ENCODE assay signal across 16 cellular contexts in the genomic region with DNA sequence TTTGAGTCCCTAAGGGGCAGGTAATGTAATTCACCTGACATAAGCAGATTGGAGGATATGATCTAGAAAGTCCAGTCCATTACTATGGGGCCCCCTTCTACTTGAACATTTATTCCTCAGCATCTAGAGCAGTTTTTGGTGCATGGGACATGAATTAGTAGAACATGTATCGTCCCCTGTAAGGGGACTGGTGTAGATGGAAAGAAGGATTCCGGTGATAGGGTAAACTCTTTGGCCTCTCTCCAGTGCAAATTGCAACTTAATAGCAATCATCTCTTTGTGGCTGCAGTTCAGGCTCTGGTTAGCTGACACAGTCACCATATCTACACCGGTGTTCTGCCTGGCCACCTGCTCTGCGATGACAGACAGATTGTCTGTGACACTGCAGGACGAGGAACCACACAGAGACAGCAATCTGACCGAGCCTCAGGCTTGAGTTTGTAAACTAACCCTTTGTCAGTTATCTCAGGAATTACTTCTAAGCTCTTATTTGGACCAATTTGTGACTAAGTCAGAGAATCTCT. TPM values are rescaled to one million over a fixed set of nuclear protein-coding genes. Genes with fewer than 3 reads are reported as not detected.
A peak's percentile ranks its signal among the peaks of the same experiment; 100 is the strongest.
DNase-seq lines count a peak whose midpoint lies in the region; ATAC-seq, FAIRE-seq and TF ChIP-seq lines count a peak whose summit lies in the region.
"Had no signal": no experiment of that assay in that cellular context is flagged by ENCODE, and none has a peak within 500 bp of the region (broad histone marks: within the 10 kb centered on the region; RNA-seq: fewer than 3 reads in every experiment).

No MANE protein-coding gene starts in this region.

- H3K79me2 ChIP-seq in OCI-LY7 (ENCODE audit: insufficient read depth, low read depth, low read length): no peaks in the 10 kb centered on the region
- H3K79me2 ChIP-seq: parathyroid adenoma had no signal

- peak; percentile 37 for FAIRE-seq in urothelium cell line (lab: Jason Lieb, UNC)

- no peak overlapping the region for H3K4me3 Mint-ChIP-seq in CD14-positive monocyte
- H3K4me3 Mint-ChIP-seq: mesothelial cell of epicardium, type B pancreatic cell had no signal

- DNase-seq in Right ventricle myocardium superior: no peak
- no peak for DNase-seq in right atrium auricular region (ENCODE audit: low spot score)
- DNase-seq in OCI-LY7 (ENCODE audit: low spot score): no peak
- peak in 2 of 3 donors; percentile 37 to 47 for DNase-seq in right cardiac atrium
- no peak for DNase-seq in urothelium cell line (ENCODE audit: low spot score)
- no peak for DNase-seq in stimulated activated CD4-positive, alpha-beta T cell treated with anti-CD3 and anti-CD28 coated beads, Interleukin-12 subunit alpha, Interleukin-12 subunit beta, amount 100 ng/mL, for 4 hours
- no peak for DNase-seq in CD14-positive monocyte (ENCODE audit: low spot score)
- DNase-seq: activated naive CD4-positive, alpha-beta T cell; effector memory CD4-positive, alpha-beta T cell; stimulated activated CD4-positive, alpha-beta T cell treated with anti-CD3 and anti-CD28 coated beads, Interleukin-1b, Interleukin-23, amount 100 ng/mL, for 48 hours; stimulated activated CD8-positive, alpha-beta memory T cell treated with anti-CD3 and anti-CD28 coated beads, Interleukin-4, amount 100 ng/mL, for 48 hours had no signal

- H4K20me1 ChIP-seq in OCI-LY7 (ENCODE audit: insufficient read depth, low read length): no peaks in the 10 kb centered on the region

- ATAC-seq in Right ventricle myocardium superior (ENCODE audit: poor library complexity) (peak; percentile 39), right cardiac atrium (peak in 1 of 2 donors; percentile 34), HG03280 (IDR thresholded peaks at IDR 0.05; ENCODE audit: unreplicated experiment) (no peak)

- peaks cover 0 to 2% (median 0%) of the 10 kb centered on the region in 7 donors for H3K9me3 Mint-ChIP-seq in CD14-positive monocyte
- H3K9me3 Mint-ChIP-seq: mesothelial cell of epicardium, type B pancreatic cell had no signal

- intact Hi-C loops in Right ventricle myocardium superior (cut with DNase I) (loop anchor here (10.0 kb wide), 1 partner anchor 86 kb away; no protein-coding TSS in a partner anchor), OCI-LY7 (cut with micrococcal nuclease; ENCODE audit: unreplicated experiment) (no loop called here), right cardiac atrium (cut with DNase I) (loop anchor here in 1 of 4 donors (10.0 kb wide), 1 partner anchor 96 kb away; no protein-coding TSS in a partner anchor), CD14-positive monocyte (cut with micrococcal nuclease) (loop anchor here in 1 of 2 donors (10.0 kb wide), 1 partner anchor 96 kb away; no protein-coding TSS in a partner anchor)

- H3K27me3 ChIP-seq in right atrium auricular region (no peaks in the 10 kb centered on the region), right cardiac atrium (ENCODE audit: control insufficient read depth, insufficient read depth) (no peaks in the 10 kb centered on the region)
- H3K27me3 ChIP-seq: breast epithelium had no signal

- peaks cover 52% of the 10 kb centered on the region for H3K4me1 Mint-ChIP-seq in CD14-positive monocyte

- H3K9me3 ChIP-seq in right atrium auricular region (no peaks in the 10 kb centered on the region), OCI-LY7 (ENCODE audit: low read length) (no peaks in the 10 kb centered on the region), right cardiac atrium (ENCODE audit: control insufficient read depth, low read length) (no peaks in the 10 kb centered on the region)
- H3K9me3 ChIP-seq: breast epithelium had no signal

- H3K27ac ChIP-seq in right atrium auricular region (no peak overlapping the region), OCI-LY7 (ENCODE audit: low read depth, low read length, poor library complexity, severe bottlenecking) (no peak overlapping the region), right cardiac atrium (ENCODE audit: low read length) (no peak overlapping the region)
- H3K27ac ChIP-seq: breast epithelium, parathyroid adenoma had no signal

- no peak overlapping the region for H3K4me3 ChIP-seq in right atrium auricular region
- no peak overlapping the region for H3K4me3 ChIP-seq in OCI-LY7 (ENCODE audit: low read depth, low read length, poor library complexity, severe bottlenecking)
- no peak overlapping the region for H3K4me3 ChIP-seq in right cardiac atrium (ENCODE audit: low read length)
- H3K4me3 ChIP-seq: breast epithelium had no signal

- CTCF ChIA-PET in OCI-LY7 (lab: Charles Lee; ENCODE audit: unreplicated experiment): no interaction called here

- H3K27me3 Mint-ChIP-seq in CD14-positive monocyte (ENCODE audit: low read depth in 3 of 3): peaks cover 0 to 3% (median 2%) of the 10 kb centered on the region in 3 donors

- 0 out of 2 replicates have a peak overlapping the region, but pooled peaks have one; percentile 42 for H2AFZ ChIP-seq in OCI-LY7 (ENCODE audit: low read length)
- H2AFZ ChIP-seq: parathyroid adenoma had no signal

- no peak for TF ChIP-seq CTCF in right atrium auricular region (IDR thresholded peaks at IDR 0.05)
- no peak for TF ChIP-seq CTCF in OCI-LY7 (conservative IDR thresholded peaks at IDR 0.05; ENCODE audit: low read length)
- TF ChIP-seq CTCF in CD14-positive monocyte (IDR thresholded peaks at IDR 0.05): no peak

- H3K9me2 ChIP-seq in OCI-LY7 (ENCODE audit: insufficient read depth, low read length): no peaks in the 10 kb centered on the region

- POLR2A ChIA-PET in OCI-LY7 (lab: Charles Lee): interaction anchor here (0.6 to 1.1 kb wide), 3 partner anchors 8 to 648 kb away, joined by 3 to 5 read pairs (median 3); no protein-coding TSS in a partner anchor

- H3K27ac Mint-ChIP-seq in CD14-positive monocyte: peak overlapping the region in 1 of 7 donors; percentile 16
- H3K27ac Mint-ChIP-seq: mesothelial cell of epicardium, type B pancreatic cell had no signal

- BruUV-seq in OCI-LY7 (replicated peaks; lab: Mats Ljungman, UMichigan): no TSS peak

- H3K4me2 ChIP-seq in OCI-LY7 (ENCODE audit: low read length): no peak overlapping the region

- 38% methylated on average over 6 of the region's 6 CpGs for WGBS in right cardiac atrium

- H3K4me1 ChIP-seq in right atrium auricular region: peaks cover 0 to 30% of the 10 kb centered on the region in 2 donors
- peaks cover 6% of the 10 kb centered on the region for H3K4me1 ChIP-seq in OCI-LY7 (ENCODE audit: insufficient read depth, low read length, poor library complexity, severe bottlenecking)
- H3K4me1 ChIP-seq in right cardiac atrium (ENCODE audit: control insufficient read depth, insufficient read depth, low read length): peaks cover 7% of the 10 kb centered on the region
- H3K4me1 ChIP-seq: breast epithelium, parathyroid adenoma had no signal

- no peaks in the 10 kb centered on the region for H3K36me3 Mint-ChIP-seq in CD14-positive monocyte
- H3K36me3 Mint-ChIP-seq: mesothelial cell of epicardium, type B pancreatic cell had no signal

- H3K36me3 ChIP-seq in right atrium auricular region: no peaks in the 10 kb centered on the region
- H3K36me3 ChIP-seq in OCI-LY7 (ENCODE audit: insufficient read depth, low read length): no peaks in the 10 kb centered on the region
- H3K36me3 ChIP-seq: breast epithelium had no signal

RNA-seq across cellular contexts. Expression of gene SLC8A1, which starts 6.4 kb away (rescaled TPM):
- total RNA-seq in Right ventricle myocardium superior (958 TPM), right atrium auricular region (100 to 1,000 TPM; 493 to 738 TPM), OCI-LY7 (2022) (3.6 and 4.7 TPM in 2 replicates), right cardiac atrium (100 to 1,000 TPM; 761 to 907 (median 821) TPM)
- total RNA-seq in OCI-LY7 (2014; rRNA removed; shearing (Covaris generic)): 5.0 and 7.3 TPM in 2 replicates
- polyA plus RNA-seq in right cardiac atrium (41.8 TPM), CD14-positive monocyte (10 to 100 TPM; 16.9 to 18.2 TPM)

Comparison
In these comparisons a context has a peak if more than half of its experiments do, and no peak if none do; other contexts are left out.
1. DNase-seq: peak in right cardiac atrium (2 of 3); none in Right ventricle myocardium superior (single experiment), right atrium auricular region (single experiment), OCI-LY7 (single experiment), urothelium cell line (single experiment), stimulated activated CD4-positive, alpha-beta T cell treated with anti-CD3 and anti-CD28 coated beads, Interleukin-12 subunit alpha, Interleukin-12 subunit beta, amount 100 ng/mL, for 4 hours (single experiment) and CD14-positive monocyte (single experiment).
2. RNA of gene SLC8A1, which starts 6.4 kb away (total RNA-seq): 958 TPM in Right ventricle myocardium superior (single experiment), 761 to 907 TPM in right cardiac atrium and 493 to 738 TPM in right atrium auricular region; 3.6 to 7.3 TPM in OCI-LY7; every median in the first group is over 10 times any median in the second.